Comparison of ENCODE assay signal across 9 cellular contexts in the genomic region with DNA sequence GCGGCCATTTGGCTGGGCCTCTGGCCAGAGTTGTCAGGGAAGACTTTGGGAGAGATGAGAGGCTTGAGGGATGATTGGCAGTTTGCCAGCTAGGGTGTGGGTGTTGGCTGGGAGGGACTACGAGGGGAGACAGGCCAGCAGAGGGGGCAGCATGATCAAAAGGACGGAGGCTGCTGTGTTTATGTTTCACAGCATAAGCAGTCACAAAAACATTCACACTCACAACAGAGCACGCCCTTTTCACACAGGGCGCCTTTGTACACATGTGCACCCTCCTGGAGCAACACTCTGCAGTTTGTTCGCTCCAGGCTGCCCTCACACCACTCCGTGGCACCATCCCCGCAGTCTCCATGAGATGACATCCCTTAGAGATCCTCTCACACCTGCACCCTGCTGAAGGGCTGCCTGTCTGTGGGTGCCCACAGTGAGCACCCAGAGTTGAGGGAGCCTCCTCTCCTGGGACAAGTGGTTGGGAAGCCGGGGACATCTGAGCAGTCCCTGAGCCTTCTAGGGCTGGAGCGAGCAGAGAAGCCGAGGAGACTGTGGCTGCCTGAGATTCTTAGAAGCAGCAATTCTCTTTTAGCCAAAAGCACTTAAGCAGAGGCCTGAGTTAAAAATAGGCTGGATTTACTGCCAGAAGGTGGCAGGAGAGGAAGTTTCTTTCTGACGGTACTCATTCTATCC. TPM values are rescaled to one million over a fixed set of nuclear protein-coding genes. Genes with fewer than 3 reads are reported as not detected.
DNase-seq lines count a peak whose midpoint lies in the region; ATAC-seq, FAIRE-seq and TF ChIP-seq lines count a peak whose summit lies in the region.
"Had no signal": no experiment of that assay in that cellular context is flagged by ENCODE, and none has a peak within 500 bp of the region (broad histone marks: within the 10 kb centered on the region; RNA-seq: fewer than 3 reads in every experiment).

No MANE protein-coding gene starts in this region.

- TF ChIP-seq POLR2A in esophagus muscularis mucosa (IDR thresholded peaks at IDR 0.05; ENCODE audit: low read depth) (no peak), H54 (IDR thresholded peaks at IDR 0.05; ENCODE audit: low read depth, low read length) (no peak)

- ATAC-seq in HG02642 (IDR thresholded peaks at IDR 0.05; ENCODE audit: poor library complexity, unreplicated experiment), result no peak

- DNase-seq in COR-L47 (lab: John Stamatoyannopoulos, UW) (peak; percentile 97), Kasumi-1 (lab: John Stamatoyannopoulos, UW) (peak; percentile 51 to 59), RPMI8226 (peak; percentile 77), esophagus muscularis mucosa (ENCODE audit: extremely low spot score) (no peak), nucleus accumbens (lab: John Stamatoyannopoulos, UW) (peak in 40 of 56 donors; percentile 19 to 76 (median 48)), mucosa of gallbladder (ENCODE audit: low spot score) (no peak), H54 (ENCODE audit: insufficient read length, low spot score) (no peak)
- DNase-seq: naive B cell had no signal

- H3K4me3 ChIP-seq in esophagus muscularis mucosa, result peak overlapping the region in 2 of 4 donors; percentile 6 to 12

- no peaks in the 10 kb centered on the region for H3K9me3 ChIP-seq in esophagus muscularis mucosa

- no peaks in the 10 kb centered on the region for H3K36me3 ChIP-seq in esophagus muscularis mucosa

- no peak for TF ChIP-seq EP300 in esophagus muscularis mucosa (IDR thresholded peaks at IDR 0.05)

- H3K27ac ChIP-seq in esophagus muscularis mucosa (replicated peaks in 1 of 4), result peak overlapping the region; percentile 61 to 82 (median 80)

- FAIRE-seq in H54 (lab: Jason Lieb, UNC), result no peak

- no peaks in the 10 kb centered on the region for H3K27me3 ChIP-seq in esophagus muscularis mucosa

- intact Hi-C loops in esophagus muscularis mucosa (cut with DNase I), result loop anchor here (1.0 to 5.0 kb wide), 2 partner anchors 33 to 74 kb away; partner anchors contain the start of gene EFNA1

- peak; percentile 54 to 57 (median 57) for TF ChIP-seq CTCF in esophagus muscularis mucosa (IDR thresholded peaks at IDR 0.05)

- 19% methylated on average over 12 of the region's 12 CpGs for WGBS in esophagus muscularis mucosa

- peaks cover 21 to 37% (median 27%) of the 10 kb centered on the region in 4 donors for H3K4me1 ChIP-seq in esophagus muscularis mucosa

RNA-seq across cellular contexts. Expression of gene EFNA3, which starts 15.4 kb away (rescaled TPM):
- total RNA-seq in esophagus muscularis mucosa (1 to 10 TPM in 2 of 4 donors, under 1 TPM in 1, not detected in 1; 0.91 to 1.7 (median 1.7) TPM), mucosa of gallbladder (2.7 TPM)

RNA-seq across cellular contexts. Expression of gene EFNA4, which starts 30.5 kb away (rescaled TPM):
- total RNA-seq in esophagus muscularis mucosa (1 to 10 TPM in 3 of 4 donors, under 1 TPM in 1; 0.83 to 4.5 (median 3.2) TPM), mucosa of gallbladder (12.8 TPM)

RNA-seq across cellular contexts. Expression of gene EFNA1, which starts 33.6 kb away (rescaled TPM):
- 10 to 100 TPM; 11.2 to 37.3 (median 27.5) TPM for total RNA-seq in esophagus muscularis mucosa
- total RNA-seq in mucosa of gallbladder, result 100.0 TPM

RNA-seq across cellular contexts. Expression of gene SLC50A1, which starts 41.6 kb away (rescaled TPM):
- total RNA-seq in esophagus muscularis mucosa, result 10 to 100 TPM; 13.3 to 18.7 (median 15.2) TPM
- total RNA-seq in mucosa of gallbladder, result 54.7 TPM

RNA-seq across cellular contexts. Expression of gene ADAM15, which starts 43.0 kb away (rescaled TPM):
- total RNA-seq in esophagus muscularis mucosa (100 to 1,000 TPM in 2 of 4 donors, 10 to 100 TPM in 2; 61.5 to 142 (median 115) TPM), mucosa of gallbladder (146 TPM)

Comparison
In these comparisons a context has a peak if more than half of its experiments do, and no peak if none do; other contexts are left out.
1. DNase-seq: peak in COR-L47 (single experiment), Kasumi-1 (2 of 2), RPMI8226 (single experiment) and nucleus accumbens (40 of 56); none in esophagus muscularis mucosa (single experiment), mucosa of gallbladder (single experiment) and H54 (single experiment).